Comparison of ENCODE assay signal across 1 cellular context in the genomic region with DNA sequence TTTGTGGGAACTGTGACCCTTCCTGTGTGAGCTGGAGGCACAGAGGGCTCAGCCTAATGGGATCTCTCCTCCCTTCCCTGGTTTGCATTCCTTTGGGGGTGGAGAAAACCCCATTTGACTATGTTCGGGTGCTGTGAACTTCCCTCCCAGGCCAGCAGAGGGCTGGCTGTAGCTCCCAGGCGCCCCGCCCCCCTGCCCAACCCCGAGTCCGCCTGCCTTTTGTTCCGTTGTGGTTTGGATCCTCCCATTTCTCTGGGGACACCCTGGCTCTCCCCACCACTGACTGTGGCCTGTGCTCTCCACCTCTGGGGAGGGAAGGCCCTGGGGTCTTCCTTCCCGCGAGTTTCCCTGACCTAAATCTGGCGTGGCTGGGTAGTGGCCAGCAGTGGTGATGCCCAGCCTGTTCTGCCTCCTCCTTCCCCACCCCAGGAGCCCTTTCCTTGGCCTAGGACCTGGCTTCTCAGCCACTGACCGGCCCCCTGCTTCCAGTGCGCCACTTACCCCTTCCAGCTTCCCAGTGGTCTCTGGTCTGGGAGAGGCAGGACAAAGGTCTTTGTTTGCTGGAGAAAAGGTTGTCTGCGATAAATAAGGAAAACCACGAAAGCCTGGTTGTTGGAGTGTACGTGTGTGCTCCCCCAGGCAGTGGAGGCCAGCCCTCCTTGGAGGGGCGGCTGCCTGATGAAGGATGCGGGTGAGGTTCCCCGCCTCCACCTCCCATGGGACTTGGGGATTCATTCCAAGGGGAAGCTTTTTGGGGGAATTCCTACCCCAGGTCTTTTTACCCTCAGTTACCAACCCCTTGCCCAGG.
TF ChIP-seq lines count a peak whose summit lies in the region.

No MANE protein-coding gene starts in this region.

TF ChIP-seq in HepG2, 621 proteins besides CTCF, POLR2A, EP300 and RAD21 (continued from another document and continues in another):
- no peak for TF ChIP-seq ZNF513 (CRISPR knock-in tag; conservative IDR thresholded peaks at IDR 0.05)
- TF ChIP-seq ZNF678 (CRISPR knock-in tag; IDR thresholded peaks at IDR 0.05) = no peak
- TF ChIP-seq ZFYVE20 (CRISPR knock-in tag; IDR thresholded peaks at IDR 0.05; ENCODE audit: borderline replicate concordance, low read depth) = no peak
- no peak for TF ChIP-seq ZBTB3 (CRISPR knock-in tag; IDR thresholded peaks at IDR 0.05; ENCODE audit: borderline replicate concordance, low read depth)
- TF ChIP-seq IRX3 (CRISPR knock-in tag; IDR thresholded peaks at IDR 0.05; ENCODE audit: borderline replicate concordance, low read depth) = no peak
- TF ChIP-seq SNRNP70 (IDR thresholded peaks at IDR 0.05; ENCODE audit: low read depth, low read length) = no peak
- TF ChIP-seq RBM39 (IDR thresholded peaks at IDR 0.05; ENCODE audit: low read depth, low read length, poor library complexity, severe bottlenecking) = no peak
- TF ChIP-seq, protein P1, sequence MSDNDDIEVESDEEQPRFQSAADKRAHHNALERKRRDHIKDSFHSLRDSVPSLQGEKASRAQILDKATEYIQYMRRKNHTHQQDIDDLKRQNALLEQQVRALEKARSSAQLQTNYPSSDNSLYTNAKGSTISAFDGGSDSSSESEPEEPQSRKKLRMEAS (IDR thresholded peaks at IDR 0.05) = no peak
- TF ChIP-seq ZNF335 (CRISPR knock-in tag; IDR thresholded peaks at IDR 0.05) = no peak
- no peak for TF ChIP-seq ZNF670 (CRISPR knock-in tag; IDR thresholded peaks at IDR 0.05; ENCODE audit: borderline replicate concordance)
- TF ChIP-seq, protein P2, sequence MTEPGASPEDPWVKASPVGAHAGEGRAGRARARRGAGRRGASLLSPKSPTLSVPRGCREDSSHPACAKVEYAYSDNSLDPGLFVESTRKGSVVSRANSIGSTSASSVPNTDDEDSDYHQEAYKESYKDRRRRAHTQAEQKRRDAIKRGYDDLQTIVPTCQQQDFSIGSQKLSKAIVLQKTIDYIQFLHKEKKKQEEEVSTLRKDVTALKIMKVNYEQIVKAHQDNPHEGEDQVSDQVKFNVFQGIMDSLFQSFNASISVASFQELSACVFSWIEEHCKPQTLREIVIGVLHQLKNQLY (CRISPR knock-in tag; IDR thresholded peaks at IDR 0.05) = no peak
- TF ChIP-seq STAT5B (CRISPR knock-in tag; IDR thresholded peaks at IDR 0.05) = no peak
- TF ChIP-seq SOX6 (IDR thresholded peaks at IDR 0.05) = no peak
- TF ChIP-seq SOX6 (CRISPR knock-in tag; IDR thresholded peaks at IDR 0.05) = peak; percentile 65
- TF ChIP-seq TSC22D2 (CRISPR knock-in tag; IDR thresholded peaks at IDR 0.05; ENCODE audit: borderline replicate concordance) = no peak
- peak; percentile 66; the same call in 1 of the 2 replicates for TF ChIP-seq ZNF710 (CRISPR knock-in tag; IDR thresholded peaks at IDR 0.05; ENCODE audit: borderline replicate concordance)
- no peak for TF ChIP-seq ZNF766 (CRISPR knock-in tag; IDR thresholded peaks at IDR 0.05; ENCODE audit: borderline replicate concordance)
- TF ChIP-seq CCDC6 (CRISPR knock-in tag; IDR thresholded peaks at IDR 0.05) = no peak
- TF ChIP-seq, protein P3, sequence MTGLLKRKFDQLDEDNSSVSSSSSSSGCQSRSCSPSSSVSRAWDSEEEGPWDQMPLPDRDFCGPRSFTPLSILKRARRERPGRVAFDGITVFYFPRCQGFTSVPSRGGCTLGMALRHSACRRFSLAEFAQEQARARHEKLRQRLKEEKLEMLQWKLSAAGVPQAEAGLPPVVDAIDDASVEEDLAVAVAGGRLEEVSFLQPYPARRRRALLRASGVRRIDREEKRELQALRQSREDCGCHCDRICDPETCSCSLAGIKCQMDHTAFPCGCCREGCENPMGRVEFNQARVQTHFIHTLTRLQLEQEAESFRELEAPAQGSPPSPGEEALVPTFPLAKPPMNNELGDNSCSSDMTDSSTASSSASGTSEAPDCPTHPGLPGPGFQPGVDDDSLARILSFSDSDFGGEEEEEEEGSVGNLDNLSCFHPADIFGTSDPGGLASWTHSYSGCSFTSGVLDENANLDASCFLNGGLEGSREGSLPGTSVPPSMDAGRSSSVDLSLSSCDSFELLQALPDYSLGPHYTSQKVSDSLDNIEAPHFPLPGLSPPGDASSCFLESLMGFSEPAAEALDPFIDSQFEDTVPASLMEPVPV (CRISPR knock-in tag; IDR thresholded peaks at IDR 0.05) = 0 out of 2 replicates have a peak, but pooled peaks have one; percentile 60
- no peak for TF ChIP-seq ZBTB8A (CRISPR knock-in tag; IDR thresholded peaks at IDR 0.05; ENCODE audit: borderline replicate concordance, low read depth)
- no peak for TF ChIP-seq NFE2 (CRISPR knock-in tag; IDR thresholded peaks at IDR 0.05)
- TF ChIP-seq E2F5 (CRISPR knock-in tag; conservative IDR thresholded peaks at IDR 0.05) = no peak
- TF ChIP-seq, protein P4, sequence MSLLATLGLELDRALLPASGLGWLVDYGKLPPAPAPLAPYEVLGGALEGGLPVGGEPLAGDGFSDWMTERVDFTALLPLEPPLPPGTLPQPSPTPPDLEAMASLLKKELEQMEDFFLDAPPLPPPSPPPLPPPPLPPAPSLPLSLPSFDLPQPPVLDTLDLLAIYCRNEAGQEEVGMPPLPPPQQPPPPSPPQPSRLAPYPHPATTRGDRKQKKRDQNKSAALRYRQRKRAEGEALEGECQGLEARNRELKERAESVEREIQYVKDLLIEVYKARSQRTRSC (CRISPR knock-in tag; IDR thresholded peaks at IDR 0.05; ENCODE audit: low read depth) = no peak
- TF ChIP-seq, protein P5, sequence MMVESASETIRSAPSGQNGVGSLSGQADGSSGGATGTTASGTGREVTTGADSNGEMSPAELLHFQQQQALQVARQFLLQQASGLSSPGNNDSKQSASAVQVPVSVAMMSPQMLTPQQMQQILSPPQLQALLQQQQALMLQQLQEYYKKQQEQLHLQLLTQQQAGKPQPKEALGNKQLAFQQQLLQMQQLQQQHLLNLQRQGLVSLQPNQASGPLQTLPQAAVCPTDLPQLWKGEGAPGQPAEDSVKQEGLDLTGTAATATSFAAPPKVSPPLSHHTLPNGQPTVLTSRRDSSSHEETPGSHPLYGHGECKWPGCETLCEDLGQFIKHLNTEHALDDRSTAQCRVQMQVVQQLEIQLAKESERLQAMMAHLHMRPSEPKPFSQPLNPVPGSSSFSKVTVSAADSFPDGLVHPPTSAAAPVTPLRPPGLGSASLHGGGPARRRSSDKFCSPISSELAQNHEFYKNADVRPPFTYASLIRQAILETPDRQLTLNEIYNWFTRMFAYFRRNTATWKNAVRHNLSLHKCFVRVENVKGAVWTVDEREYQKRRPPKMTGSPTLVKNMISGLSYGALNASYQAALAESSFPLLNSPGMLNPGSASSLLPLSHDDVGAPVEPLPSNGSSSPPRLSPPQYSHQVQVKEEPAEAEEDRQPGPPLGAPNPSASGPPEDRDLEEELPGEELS (CRISPR knock-in tag; IDR thresholded peaks at IDR 0.05) = no peak
- TF ChIP-seq, protein P6, sequence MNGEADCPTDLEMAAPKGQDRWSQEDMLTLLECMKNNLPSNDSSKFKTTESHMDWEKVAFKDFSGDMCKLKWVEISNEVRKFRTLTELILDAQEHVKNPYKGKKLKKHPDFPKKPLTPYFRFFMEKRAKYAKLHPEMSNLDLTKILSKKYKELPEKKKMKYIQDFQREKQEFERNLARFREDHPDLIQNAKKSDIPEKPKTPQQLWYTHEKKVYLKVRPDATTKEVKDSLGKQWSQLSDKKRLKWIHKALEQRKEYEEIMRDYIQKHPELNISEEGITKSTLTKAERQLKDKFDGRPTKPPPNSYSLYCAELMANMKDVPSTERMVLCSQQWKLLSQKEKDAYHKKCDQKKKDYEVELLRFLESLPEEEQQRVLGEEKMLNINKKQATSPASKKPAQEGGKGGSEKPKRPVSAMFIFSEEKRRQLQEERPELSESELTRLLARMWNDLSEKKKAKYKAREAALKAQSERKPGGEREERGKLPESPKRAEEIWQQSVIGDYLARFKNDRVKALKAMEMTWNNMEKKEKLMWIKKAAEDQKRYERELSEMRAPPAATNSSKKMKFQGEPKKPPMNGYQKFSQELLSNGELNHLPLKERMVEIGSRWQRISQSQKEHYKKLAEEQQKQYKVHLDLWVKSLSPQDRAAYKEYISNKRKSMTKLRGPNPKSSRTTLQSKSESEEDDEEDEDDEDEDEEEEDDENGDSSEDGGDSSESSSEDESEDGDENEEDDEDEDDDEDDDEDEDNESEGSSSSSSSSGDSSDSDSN (CRISPR knock-in tag; IDR thresholded peaks at IDR 0.05) = no peak
- no peak for TF ChIP-seq ZNF34 (CRISPR knock-in tag; IDR thresholded peaks at IDR 0.05; ENCODE audit: borderline replicate concordance)
- TF ChIP-seq NR2C2 (CRISPR knock-in tag; IDR thresholded peaks at IDR 0.05; ENCODE audit: borderline replicate concordance) = no peak
- 0 out of 2 replicates have a peak, but pooled peaks have one; percentile 20 for TF ChIP-seq CHD2 (IDR thresholded peaks at IDR 0.05; ENCODE audit: low read depth, low read length)
- TF ChIP-seq ZNF264 (CRISPR knock-in tag; IDR thresholded peaks at IDR 0.05) = no peak
- no peak for TF ChIP-seq KDM6A (CRISPR knock-in tag; IDR thresholded peaks at IDR 0.05; ENCODE audit: low read depth)
- TF ChIP-seq NBN (conservative IDR thresholded peaks at IDR 0.05) = no peak
- no peak for TF ChIP-seq NR3C1 (CRISPR knock-in tag; IDR thresholded peaks at IDR 0.05)
- TF ChIP-seq ZNF761 (CRISPR knock-in tag; conservative IDR thresholded peaks at IDR 0.05) = no peak
- TF ChIP-seq ZNF414 (CRISPR knock-in tag; IDR thresholded peaks at IDR 0.05) = no peak
- no peak for TF ChIP-seq KLF12 (CRISPR knock-in tag; IDR thresholded peaks at IDR 0.05; ENCODE audit: borderline replicate concordance)
- no peak for TF ChIP-seq BRD4 (CRISPR knock-in tag; IDR thresholded peaks at IDR 0.05)
- no peak for TF ChIP-seq ELF1 (CRISPR knock-in tag; IDR thresholded peaks at IDR 0.05)
- TF ChIP-seq MTA1 (CRISPR knock-in tag; IDR thresholded peaks at IDR 0.05; ENCODE audit: borderline replicate concordance) = no peak
- no peak for TF ChIP-seq FOXO4 (CRISPR knock-in tag; conservative IDR thresholded peaks at IDR 0.05)
- TF ChIP-seq GABPB1 (CRISPR knock-in tag; IDR thresholded peaks at IDR 0.05) = no peak
- 0 out of 2 replicates have a peak, but pooled peaks have one; percentile 29 for TF ChIP-seq KAT7 (CRISPR knock-in tag; IDR thresholded peaks at IDR 0.05; ENCODE audit: borderline replicate concordance)
- no peak for TF ChIP-seq ZNF557 (CRISPR knock-in tag; IDR thresholded peaks at IDR 0.05)
- TF ChIP-seq ZNF850 (CRISPR knock-in tag; conservative IDR thresholded peaks at IDR 0.05) = no peak
- no peak for TF ChIP-seq ZNF616 (CRISPR knock-in tag; IDR thresholded peaks at IDR 0.05; ENCODE audit: low read depth)
- no peak for TF ChIP-seq ZNF468 (CRISPR knock-in tag; IDR thresholded peaks at IDR 0.05)
- TF ChIP-seq ARNT2 (CRISPR knock-in tag; IDR thresholded peaks at IDR 0.05; ENCODE audit: low read depth) = no peak
